8 cellular contexts compared by ENCODE assay signal in genomic region chr4:180134116-180134866, GRCh38.
DNase-seq lines count a peak whose midpoint lies in the region; ATAC-seq and TF ChIP-seq lines count a peak whose summit lies in the region.

No MANE protein-coding gene starts in this region.

- in situ Hi-C loops in astrocyte of the spinal cord (cut with HindIII; ENCODE audit: low sequenced_read_pairs): no loop called here

- DNase-seq in astrocyte of the spinal cord (ENCODE audit: low read depth, low spot score) (peak; percentile 6), occipital lobe (lab: John Stamatoyannopoulos, UW) (peak; percentile 0), AG08395 (ENCODE audit: low spot score) (no peak)
- DNase-seq in stimulated activated CD4-positive, alpha-beta T cell treated with anti-CD3 and anti-CD28 coated beads, Interleukin-15, amount 100 ng/mL, for 24 hours: no peak

- H3K4me3 ChIP-seq in astrocyte of the spinal cord (ENCODE audit: low read depth, low read length): no peak overlapping the region

- TF ChIP-seq CTCF in astrocyte of the spinal cord (IDR thresholded peaks at IDR 0.05; ENCODE audit: low read depth, low read length): no peak

- ATAC-seq in GM18511 (IDR thresholded peaks at IDR 0.05; ENCODE audit: unreplicated experiment): peak; percentile 53
- ATAC-seq in HG03342 (IDR thresholded peaks at IDR 0.05; ENCODE audit: unreplicated experiment): peak; percentile 51
- ATAC-seq in GM18867 (IDR thresholded peaks at IDR 0.05; ENCODE audit: unreplicated experiment): no peak
- ATAC-seq in GM21526 (IDR thresholded peaks at IDR 0.05; ENCODE audit: low FRiP score, unreplicated experiment): no peak

Comparison
In these comparisons a context has a peak if more than half of its experiments do, and no peak if none do; other contexts are left out.
1. ATAC-seq: peak in GM18511 (single experiment) and HG03342 (single experiment); none in GM18867 (single experiment) and GM21526 (single experiment).
2. DNase-seq: peak in astrocyte of the spinal cord (single experiment) and occipital lobe (single experiment); none in AG08395 (single experiment) and stimulated activated CD4-positive, alpha-beta T cell treated with anti-CD3 and anti-CD28 coated beads, Interleukin-15, amount 100 ng/mL, for 24 hours (single experiment).